Comparison of ENCODE assay signal across 26 cellular contexts in genomic region chr7:151891182-151891581, GRCh38. TPM values are rescaled to one million over a fixed set of nuclear protein-coding genes. Genes with fewer than 3 reads are reported as not detected.
DNase-seq lines count a peak whose midpoint lies in the region; ATAC-seq and TF ChIP-seq lines count a peak whose summit lies in the region.
"Had no signal": no experiment of that assay in that cellular context is flagged by ENCODE, and none has a peak within 500 bp of the region (broad histone marks: within the 10 kb centered on the region; RNA-seq: fewer than 3 reads in every experiment).

No MANE protein-coding gene starts in this region.

- DNase-seq in NCI-H1436 treated with DMSO at 0.1 percent for 48 hours (lab: John Stamatoyannopoulos, UW) (peak; percentile 6), NCI-H1436 (lab: John Stamatoyannopoulos, UW) (no peak), NCI-H2227 (lab: John Stamatoyannopoulos, UW; ENCODE audit: unreplicated experiment) (peak; percentile 44), heart right ventricle (peak in 1 of 2 donors; percentile 47), posterior cingulate gyrus (peak in 6 of 10 donors; percentile 32 to 89 (median 64)), NCI-H1694 treated with DMSO at 0.1 percent for 48 hours (lab: John Stamatoyannopoulos, UW) (no peak)
- no peak for DNase-seq in activated CD4-positive, alpha-beta T cell treated with anti-CD3 and anti-CD28 coated beads for 1 hour
- DNase-seq: activated CD4-positive, alpha-beta T cell treated with anti-CD3 and anti-CD28 coated beads, Interleukin-2, amount 50 U/mL, for 4 hours; activated CD8-positive, alpha-beta memory T cell treated with anti-CD3 and anti-CD28 coated beads, Interleukin-2, amount 10 ng/mL, durations not matched to agents 7 days and 5 days; activated naive CD4-positive, alpha-beta T cell treated with anti-CD3 and anti-CD28 coated beads for 36 hours; activated T-cell treated with anti-CD3 and anti-CD28 coated beads, Interleukin-2, amount 50 U/mL, for 72 hours; foreskin melanocyte; H7; mammary epithelial cell; NCI-H1092 treated with DMSO at 0.1 percent for 48 hours; NCI-H1930; NCI-H345; RPMI8226; trophoblast cell had no signal

- H3K36me3 ChIP-seq in heart right ventricle, result no peaks in the 10 kb centered on the region

- intact Hi-C loops in heart right ventricle (cut with DNase I), result no loop called here
- intact Hi-C loops in posterior cingulate gyrus (cut with DNase I), result no loop called here

- no peaks in the 10 kb centered on the region for H3K9me3 ChIP-seq in heart right ventricle
- H3K9me3 ChIP-seq: Caco-2 had no signal

- H3K4me1 ChIP-seq in heart right ventricle, result peaks cover 0 to 14% (median 4%) of the 10 kb centered on the region in 9 donors
- H3K4me1 ChIP-seq: Caco-2 had no signal

- WGBS in heart right ventricle, 2 donors, result 20 to 35% methylated on average over 7 of the region's 7 CpGs

- TF ChIP-seq CTCF in heart right ventricle (IDR thresholded peaks at IDR 0.05), result no peak

- peak; percentile 81 to 95 (median 90) for ATAC-seq in heart right ventricle
- no peak for ATAC-seq in HG03196 (IDR thresholded peaks at IDR 0.05; ENCODE audit: unreplicated experiment)
- ATAC-seq: activated CD8-positive, alpha-beta memory T cell treated with anti-CD3 and anti-CD28 coated beads, Interleukin-2, amount 10 ng/mL, durations not matched to agents 7 days and 5 days; activated T-cell treated with anti-CD3 and anti-CD28 coated beads, Interleukin-2, amount 50 U/mL, for 72 hours; K562; sciatic nerve; stimulated activated effector memory CD8-positive, alpha-beta T cell treated with anti-CD3 and anti-CD28 coated beads, Interleukin-12 subunit alpha, Interleukin-12 subunit beta, amount 100 ng/mL, for 72 hours had no signal

- H3K27me3 ChIP-seq in heart right ventricle, result peaks cover 0 to 19% (median 11%) of the 10 kb centered on the region in 7 donors

- no peak overlapping the region for H3K4me3 ChIP-seq in heart right ventricle
- H3K4me3 ChIP-seq: K562 had no signal

- peak overlapping the region in 2 of 10 donors; percentile 15 to 21 for H3K27ac ChIP-seq in heart right ventricle
- H3K27ac ChIP-seq: 22Rv1, C4-2B had no signal

RNA-seq across cellular contexts. Expression of gene PRKAG2, which starts 14.3 kb away (rescaled TPM):
- total RNA-seq in heart right ventricle, result 100 to 1,000 TPM; 101 to 156 (median 121) TPM
- polyA plus RNA-seq in heart right ventricle, result 10 to 100 TPM; 52.4 to 68.0 TPM

Comparison
In these comparisons a context has a peak if more than half of its experiments do, and no peak if none do; other contexts are left out.
1. DNase-seq: peak in NCI-H1436 treated with DMSO at 0.1 percent for 48 hours (single experiment), NCI-H2227 (single experiment) and posterior cingulate gyrus (6 of 10); none in NCI-H1436 (single experiment), activated CD4-positive, alpha-beta T cell treated with anti-CD3 and anti-CD28 coated beads for 1 hour (single experiment) and NCI-H1694 treated with DMSO at 0.1 percent for 48 hours (single experiment).